In the genomic region with DNA sequence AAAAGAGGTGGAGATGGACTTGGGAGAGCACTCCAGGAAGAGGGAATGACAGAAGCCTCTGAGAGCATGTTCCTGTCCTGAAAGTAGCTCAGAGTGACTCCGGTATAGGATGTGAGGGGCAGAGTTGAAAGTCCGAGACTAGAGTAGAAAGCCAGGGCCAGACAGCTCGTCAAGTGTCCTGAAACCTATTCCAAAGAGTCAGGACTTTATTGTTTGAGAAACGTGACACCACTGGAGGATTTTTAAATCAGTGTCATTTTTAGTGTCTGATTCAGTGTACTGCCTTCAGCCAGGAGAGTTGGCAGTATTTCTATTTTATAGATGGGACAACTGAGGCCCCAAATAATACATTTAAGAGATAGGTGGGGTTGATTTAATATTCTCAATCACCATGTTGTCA, we compare ENCODE assay signal across 18 cellular contexts. TPM values are rescaled to one million over a fixed set of nuclear protein-coding genes. Genes with fewer than 3 reads are reported as not detected.
A peak's percentile ranks its signal among the peaks of the same experiment; 100 is the strongest.
DNase-seq lines count a peak whose midpoint lies in the region; ATAC-seq and TF ChIP-seq lines count a peak whose summit lies in the region.
"Had no signal": no experiment of that assay in that cellular context is flagged by ENCODE, and none has a peak within 500 bp of the region (broad histone marks: within the 10 kb centered on the region; RNA-seq: fewer than 3 reads in every experiment).

No MANE protein-coding gene starts in this region.

- H3K9ac ChIP-seq in mesenchymal stem cell (ENCODE audit: low read length), result peak overlapping the region; percentile 94
- no peak overlapping the region for H3K9ac ChIP-seq in subcutaneous abdominal adipose tissue (ENCODE audit: low read length in 5 of 5)

- DNase-seq in GM23338 (ENCODE audit: low spot score), result no peak
- DNase-seq in breast epithelium (ENCODE audit: low spot score in 2 of 2), result no peak
- peak; percentile 23 for DNase-seq in mesenchymal stem cell
- DNase-seq in NCI-H146 (lab: John Stamatoyannopoulos, UW), result no peak
- no peak for DNase-seq in NCI-H226
- DNase-seq: activated CD4-positive, alpha-beta T cell treated with anti-CD3 and anti-CD28 coated beads, Interleukin-2, amount 10 ng/mL, durations not matched to agents 24 days and 14 days; activated T-cell treated with anti-CD3 and anti-CD28 coated beads, Interleukin-2, amount 50 U/mL, for 24 hours; DMS53; H9; left colon; MV-4-11; naive thymus-derived CD4-positive, alpha-beta T cell; NCI-H2171; SHP77 treated with DMSO at 0.1 percent for 48 hours; stimulated activated CD4-positive, alpha-beta T cell treated with anti-CD3 and anti-CD28 coated beads, Interleukin-4, amount 100 ng/mL, for 4 hours had no signal

- H3K14ac ChIP-seq in mesenchymal stem cell (ENCODE audit: low read length in 2 of 2), result no peak overlapping the region

- H3K79me1 ChIP-seq in mesenchymal stem cell (replicated peaks; ENCODE audit: low read length, poor library complexity, severe bottlenecking), result peaks cover 15% of the 10 kb centered on the region

- no peak overlapping the region for H2BK15ac ChIP-seq in mesenchymal stem cell (ENCODE audit: low read depth, poor library complexity, severe bottlenecking)

- H3K4me1 ChIP-seq in GM23338 (ENCODE audit: insufficient read depth) (peaks cover 54% of the 10 kb centered on the region), breast epithelium (no peaks in the 10 kb centered on the region), mesenchymal stem cell (ENCODE audit: control insufficient read depth, insufficient read depth, low read depth, low read length) (peaks cover 2% of the 10 kb centered on the region), subcutaneous abdominal adipose tissue (ENCODE audit: control insufficient read depth in 5 of 5, insufficient read depth in 5 of 5, low read length in 5 of 5) (peaks cover 0 to 24% (median 18%) of the 10 kb centered on the region in 5 donors)

- H3K4me3 ChIP-seq in GM23338 (no peak overlapping the region), breast epithelium (peak overlapping the region in 2 of 3 donors; percentile 61 to 81), mesenchymal stem cell (ENCODE audit: insufficient read depth in 1 of 2, low read depth in 1 of 2, low read length in 2 of 2) (peak overlapping the region in 1 of 2 experiments; percentile 85), subcutaneous abdominal adipose tissue (ENCODE audit: low read depth in 1 of 5, low read length in 5 of 5) (peak overlapping the region in 1 of 5 donors; percentile 72)

- ATAC-seq in GM23338 (no peak), GM18907 (IDR thresholded peaks at IDR 0.05; ENCODE audit: unreplicated experiment) (no peak)
- ATAC-seq: left colon; naive thymus-derived CD4-positive, alpha-beta T cell had no signal

- no peak overlapping the region for H2BK120ac ChIP-seq in mesenchymal stem cell (ENCODE audit: low read depth, low read length)

- H2AFZ ChIP-seq in GM23338, result no peak overlapping the region
- peak overlapping the region; percentile 78 for H2AFZ ChIP-seq in mesenchymal stem cell (ENCODE audit: low read depth, low read length)

- no peak for TF ChIP-seq POLR2A in breast epithelium (IDR thresholded peaks at IDR 0.05)

- TF ChIP-seq CTCF in GM23338 (conservative IDR thresholded peaks at IDR 0.05; ENCODE audit: low read depth in 2 of 2) (no peak), breast epithelium (IDR thresholded peaks at IDR 0.05) (no peak)

- no peak overlapping the region for H4K8ac ChIP-seq in mesenchymal stem cell (ENCODE audit: low read length)

- no peak overlapping the region for H3K4me3 Mint-ChIP-seq in GM23338
- H3K4me3 Mint-ChIP-seq: activated CD4-positive, alpha-beta T cell treated with anti-CD3 and anti-CD28 coated beads, Interleukin-2, amount 10 ng/mL, durations not matched to agents 24 days and 14 days; activated T-cell treated with anti-CD3 and anti-CD28 coated beads, Interleukin-2, amount 50 U/mL, for 24 hours had no signal

- H3K23ac ChIP-seq in mesenchymal stem cell (ENCODE audit: low read length in 2 of 2), result no peak overlapping the region

- no peaks in the 10 kb centered on the region for H3K27me3 Mint-ChIP-seq in GM23338 (ENCODE audit: insufficient read depth, low read depth, poor library complexity)

- no peak overlapping the region for H3K4me2 ChIP-seq in GM23338
- H3K4me2 ChIP-seq in mesenchymal stem cell (ENCODE audit: low read length, poor library complexity, severe bottlenecking), result peak overlapping the region; percentile 64

- intact Hi-C loops in breast epithelium (cut with DNase I; ENCODE audit: low total_unique reads), result no loop called here

- H2BK12ac ChIP-seq in mesenchymal stem cell (ENCODE audit: low read length in 2 of 2), result no peak overlapping the region

- H3K27ac Mint-ChIP-seq in GM23338, result peak overlapping the region; percentile 5; the same call in 1 of the 2 replicates
- H3K27ac Mint-ChIP-seq: activated CD4-positive, alpha-beta T cell treated with anti-CD3 and anti-CD28 coated beads, Interleukin-2, amount 10 ng/mL, durations not matched to agents 24 days and 14 days; activated T-cell treated with anti-CD3 and anti-CD28 coated beads, Interleukin-2, amount 50 U/mL, for 24 hours; naive thymus-derived CD4-positive, alpha-beta T cell had no signal

- peaks cover 4% of the 10 kb centered on the region; the same call in 1 of the 2 replicates for H3K79me2 ChIP-seq in GM23338 (replicated peaks; ENCODE audit: insufficient read depth)

- no peaks in the 10 kb centered on the region for H3K9me3 Mint-ChIP-seq in GM23338
- H3K9me3 Mint-ChIP-seq: activated CD4-positive, alpha-beta T cell treated with anti-CD3 and anti-CD28 coated beads, Interleukin-2, amount 10 ng/mL, durations not matched to agents 24 days and 14 days; activated T-cell treated with anti-CD3 and anti-CD28 coated beads, Interleukin-2, amount 50 U/mL, for 24 hours; H9; naive thymus-derived CD4-positive, alpha-beta T cell had no signal

- H3F3A ChIP-seq in GM23338 (replicated peaks; ENCODE audit: low read depth), result no peaks in the 10 kb centered on the region

- H3K4ac ChIP-seq in mesenchymal stem cell (ENCODE audit: low read depth in 1 of 2, low read length in 2 of 2), result peak overlapping the region in 1 of 2 experiments; percentile 78

- peak overlapping the region; percentile 98 for H2AK5ac ChIP-seq in mesenchymal stem cell (ENCODE audit: low read length, severe bottlenecking)

- no peaks in the 10 kb centered on the region for H3K9me2 ChIP-seq in GM23338 (ENCODE audit: insufficient read depth)

- no peak overlapping the region for H3K27ac ChIP-seq in GM23338 (ENCODE audit: low read depth)
- H3K27ac ChIP-seq in breast epithelium, result peak overlapping the region; percentile 9 to 21
- H3K27ac ChIP-seq in mesenchymal stem cell (ENCODE audit: low read length, poor library complexity, severe bottlenecking), result no peak overlapping the region
- H3K27ac ChIP-seq in subcutaneous abdominal adipose tissue (ENCODE audit: low read depth, low read length), result peak overlapping the region; percentile 20
- H3K27ac ChIP-seq: C4-2B had no signal

- 26% methylated on average over 4 of the region's 4 CpGs for WGBS in mesenchymal stem cell

- no peaks in the 10 kb centered on the region for H3K9me3 ChIP-seq in breast epithelium
- no peaks in the 10 kb centered on the region for H3K9me3 ChIP-seq in mesenchymal stem cell (ENCODE audit: control insufficient read depth, low read length)
- no peaks in the 10 kb centered on the region for H3K9me3 ChIP-seq in subcutaneous abdominal adipose tissue (ENCODE audit: control insufficient read depth in 5 of 5, low read length in 5 of 5)

- H2BK5ac ChIP-seq in mesenchymal stem cell (ENCODE audit: low read depth, low read length, poor library complexity, severe bottlenecking), result no peak overlapping the region

- H3K36me3 Mint-ChIP-seq in GM23338 (ENCODE audit: low read depth), result no peaks in the 10 kb centered on the region

- peaks cover 61% of the 10 kb centered on the region for H3K4me1 Mint-ChIP-seq in GM23338

- H3K36me3 ChIP-seq in GM23338 (ENCODE audit: insufficient read depth) (no peaks in the 10 kb centered on the region), breast epithelium (no peaks in the 10 kb centered on the region), mesenchymal stem cell (ENCODE audit: control insufficient read depth in 1 of 2, insufficient read depth in 2 of 2, low read depth in 1 of 2, low read length in 2 of 2) (no peaks in the 10 kb centered on the region), subcutaneous abdominal adipose tissue (ENCODE audit: control insufficient read depth in 5 of 5, insufficient read depth in 5 of 5, low read length in 5 of 5) (no peaks in the 10 kb centered on the region)

- no peak overlapping the region for H4K91ac ChIP-seq in mesenchymal stem cell (ENCODE audit: low read length)

- H3K18ac ChIP-seq in mesenchymal stem cell (ENCODE audit: low read depth in 1 of 2, low read length in 2 of 2), result peak overlapping the region in 1 of 2 experiments; percentile 74

- H3K27me3 ChIP-seq in GM23338 (ENCODE audit: insufficient read depth) (no peaks in the 10 kb centered on the region), breast epithelium (no peaks in the 10 kb centered on the region), mesenchymal stem cell (ENCODE audit: control insufficient read depth in 1 of 2, insufficient read depth in 1 of 2, low read length in 2 of 2) (no peaks in the 10 kb centered on the region), subcutaneous abdominal adipose tissue (ENCODE audit: control insufficient read depth in 5 of 5, insufficient read depth in 4 of 5, low read length in 5 of 5) (no peaks in the 10 kb centered on the region)

- H4K20me1 ChIP-seq in GM23338 (replicated peaks; ENCODE audit: insufficient read depth), result no peaks in the 10 kb centered on the region

TF ChIP-seq in GM23338, 12 proteins besides CTCF, POLR2A, EP300 and RAD21 (continues in another document):
- TF ChIP-seq JUNB (IDR thresholded peaks at IDR 0.05; ENCODE audit: unreplicated experiment) (no peak), ZNF114 (CRISPR knock-in tag; IDR thresholded peaks at IDR 0.05) (no peak), EZH2phosphoT487 (IDR thresholded peaks at IDR 0.05; ENCODE audit: unreplicated experiment) (no peak)

RNA-seq across cellular contexts. Expression of a gene that starts 1.6 kb away (rescaled TPM):
- 3.2 and 5.5 TPM in 2 replicates for total RNA-seq in GM23338 (2014; rRNA removed; shearing (Covaris generic))
- polyA plus RNA-seq in GM23338 (2016; fragmentation: Nextera tagmentation; extraction: Ambion mirVana), result 4.4 and 7.4 TPM in 2 replicates
- total RNA-seq in breast epithelium, result 100 to 1,000 TPM in 2 of 3 donors, 10 to 100 TPM in 1; 48.4 to 117 (median 103) TPM
- polyA plus RNA-seq in mesenchymal stem cell (2013, experiment 1 of 2), result 23.4 TPM
- polyA plus RNA-seq in mesenchymal stem cell (2013, experiment 2 of 2), result 22.6 TPM

Comparison
In these comparisons a context has a peak if more than half of its experiments do, and no peak if none do; other contexts are left out.
1. H3K27ac ChIP-seq: peak in breast epithelium (2 of 2) and subcutaneous abdominal adipose tissue (single experiment); none in GM23338 (single experiment) and mesenchymal stem cell (single experiment).